In genomic region chr22:32269316-32269715, GRCh38 we compare ENCODE assay signal across 10 cellular contexts. TPM values are rescaled to one million over a fixed set of nuclear protein-coding genes. Genes with fewer than 3 reads are reported as not detected.
"Had no signal": no experiment of that assay in that cellular context is flagged by ENCODE, and none has a peak within 500 bp of the region (broad histone marks: within the 10 kb centered on the region; RNA-seq: fewer than 3 reads in every experiment).

No MANE protein-coding gene starts in this region.

- H2AFZ ChIP-seq: GM23248 had no signal

- H3K4me3 ChIP-seq: GM23248 had no signal

- H3K27ac ChIP-seq: GM23248, HL-60, KMS-11 had no signal

- H3K4me2 ChIP-seq: KMS-11 had no signal

- DNase-seq: GM23248, GOT3, H9, HCEC 1CT, HFFc6, IMR-90, KBM-7 had no signal

- H3K9ac ChIP-seq: GM23248, KMS-11 had no signal

- FAIRE-seq: H54 had no signal

RNA-seq across cellular contexts. Expression of gene SLC5A4, which starts 14.2 kb away (rescaled TPM):
- total RNA-seq: GM23248, H9, HFFc6 had no signal
- polyA plus RNA-seq: GM23248 had no signal
